1 cellular context compared by ENCODE assay signal in the genomic region with DNA sequence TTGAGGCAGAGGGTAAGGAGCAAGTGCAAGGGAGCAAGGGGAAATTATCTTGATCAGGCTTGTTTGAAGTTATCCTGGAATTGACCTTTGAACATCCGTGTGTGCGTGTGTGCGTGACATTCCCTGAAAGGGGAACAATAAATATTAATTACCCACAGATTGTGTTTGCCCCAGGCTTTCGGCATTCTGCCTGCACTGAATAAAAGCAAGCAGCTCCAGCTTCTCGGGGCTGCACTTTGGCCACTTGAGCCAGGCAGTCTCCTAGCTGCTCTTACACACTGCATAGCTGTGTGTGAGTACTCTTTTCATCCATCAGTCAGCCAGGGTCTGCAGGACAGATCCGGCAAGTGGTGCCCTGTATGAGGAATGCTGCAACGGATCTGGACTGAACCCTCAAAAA.
TF ChIP-seq lines count a peak whose summit lies in the region.

No MANE protein-coding gene starts in this region.

TF ChIP-seq in HepG2, 621 proteins besides CTCF, POLR2A, EP300 and RAD21 (continued from another document and continues in another):
- TF ChIP-seq, protein P1, sequence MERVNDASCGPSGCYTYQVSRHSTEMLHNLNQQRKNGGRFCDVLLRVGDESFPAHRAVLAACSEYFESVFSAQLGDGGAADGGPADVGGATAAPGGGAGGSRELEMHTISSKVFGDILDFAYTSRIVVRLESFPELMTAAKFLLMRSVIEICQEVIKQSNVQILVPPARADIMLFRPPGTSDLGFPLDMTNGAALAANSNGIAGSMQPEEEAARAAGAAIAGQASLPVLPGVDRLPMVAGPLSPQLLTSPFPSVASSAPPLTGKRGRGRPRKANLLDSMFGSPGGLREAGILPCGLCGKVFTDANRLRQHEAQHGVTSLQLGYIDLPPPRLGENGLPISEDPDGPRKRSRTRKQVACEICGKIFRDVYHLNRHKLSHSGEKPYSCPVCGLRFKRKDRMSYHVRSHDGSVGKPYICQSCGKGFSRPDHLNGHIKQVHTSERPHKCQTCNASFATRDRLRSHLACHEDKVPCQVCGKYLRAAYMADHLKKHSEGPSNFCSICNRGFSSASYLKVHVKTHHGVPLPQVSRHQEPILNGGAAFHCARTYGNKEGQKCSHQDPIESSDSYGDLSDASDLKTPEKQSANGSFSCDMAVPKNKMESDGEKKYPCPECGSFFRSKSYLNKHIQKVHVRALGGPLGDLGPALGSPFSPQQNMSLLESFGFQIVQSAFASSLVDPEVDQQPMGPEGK (CRISPR knock-in tag; IDR thresholded peaks at IDR 0.05) = peak; percentile 16; the same call in 1 of the 2 replicates
- TF ChIP-seq HNF4A (CRISPR knock-in tag; IDR thresholded peaks at IDR 0.05) (peak; percentile 79), HDAC2 (CRISPR knock-in tag; IDR thresholded peaks at IDR 0.05) (0 out of 2 replicates have a peak, but pooled peaks have one; percentile 33), BHLHE40 (IDR thresholded peaks at IDR 0.05; ENCODE audit: low read length) (0 out of 2 replicates have a peak, but pooled peaks have one; percentile 10), ZBTB21 (CRISPR knock-in tag; IDR thresholded peaks at IDR 0.05) (no peak), ZNF781 (CRISPR knock-in tag; IDR thresholded peaks at IDR 0.05; ENCODE audit: borderline replicate concordance, not compliant biosample characterization) (no peak), DNMT3B (CRISPR knock-in tag; conservative IDR thresholded peaks at IDR 0.05) (no peak), ZNF260 (CRISPR knock-in tag; IDR thresholded peaks at IDR 0.05; ENCODE audit: borderline replicate concordance, low read depth) (no peak), SOX13 (IDR thresholded peaks at IDR 0.05) (no peak), SOX13 (CRISPR knock-in tag; conservative IDR thresholded peaks at IDR 0.05 in 1 of 2, IDR thresholded peaks at IDR 0.05 in 1 of 2) (peak in 1 of 2 experiments; percentile 47; a peak in 2 of 4 replicates), SIN3B (IDR thresholded peaks at IDR 0.05; ENCODE audit: low read length) (no peak), SALL1 (CRISPR knock-in tag; IDR thresholded peaks at IDR 0.05) (peak; percentile 85), TCF7 (IDR thresholded peaks at IDR 0.05; ENCODE audit: low read depth) (0 out of 2 replicates have a peak, but pooled peaks have one; percentile 30), GATA4 (IDR thresholded peaks at IDR 0.05; ENCODE audit: borderline replicate concordance, low read depth) (peak; percentile 56; the same call in 1 of the 2 replicates), ZNF629 (CRISPR knock-in tag; conservative IDR thresholded peaks at IDR 0.05) (peak; percentile 60; the same call in 1 of the 2 replicates), ZNF264 (CRISPR knock-in tag; IDR thresholded peaks at IDR 0.05) (peak; percentile 83), NR2F1 (CRISPR knock-in tag; IDR thresholded peaks at IDR 0.05) (no peak), SAP130 (CRISPR knock-in tag; IDR thresholded peaks at IDR 0.05; ENCODE audit: low read depth) (peak; percentile 22; the same call in 1 of the 2 replicates), ASH2L (IDR thresholded peaks at IDR 0.05; ENCODE audit: insufficient read length, low read depth, low read length) (no peak), RBFOX2 (IDR thresholded peaks at IDR 0.05; ENCODE audit: low read depth, low read length) (no peak)
- TF ChIP-seq, protein P2, sequence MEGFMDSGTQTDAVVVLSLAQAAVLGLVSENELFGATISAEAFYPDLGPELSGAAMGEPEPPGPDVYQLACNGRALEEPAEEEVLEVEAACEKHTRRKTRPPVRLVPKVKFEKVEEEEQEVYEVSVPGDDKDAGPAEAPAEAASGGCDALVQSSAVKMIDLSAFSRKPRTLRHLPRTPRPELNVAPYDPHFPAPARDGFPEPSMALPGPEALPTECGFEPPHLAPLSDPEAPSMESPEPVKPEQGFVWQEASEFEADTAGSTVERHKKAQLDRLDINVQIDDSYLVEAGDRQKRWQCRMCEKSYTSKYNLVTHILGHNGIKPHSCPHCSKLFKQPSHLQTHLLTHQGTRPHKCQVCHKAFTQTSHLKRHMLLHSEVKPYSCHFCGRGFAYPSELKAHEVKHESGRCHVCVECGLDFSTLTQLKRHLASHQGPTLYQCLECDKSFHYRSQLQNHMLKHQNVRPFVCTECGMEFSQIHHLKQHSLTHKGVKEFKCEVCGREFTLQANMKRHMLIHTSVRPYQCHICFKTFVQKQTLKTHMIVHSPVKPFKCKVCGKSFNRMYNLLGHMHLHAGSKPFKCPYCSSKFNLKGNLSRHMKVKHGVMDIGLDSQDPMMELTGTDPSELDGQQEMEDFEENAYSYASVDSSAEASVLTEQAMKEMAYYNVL (CRISPR knock-in tag; IDR thresholded peaks at IDR 0.05; ENCODE audit: borderline replicate concordance) = 0 out of 2 replicates have a peak, but pooled peaks have one; percentile 50
- TF ChIP-seq, protein P3, sequence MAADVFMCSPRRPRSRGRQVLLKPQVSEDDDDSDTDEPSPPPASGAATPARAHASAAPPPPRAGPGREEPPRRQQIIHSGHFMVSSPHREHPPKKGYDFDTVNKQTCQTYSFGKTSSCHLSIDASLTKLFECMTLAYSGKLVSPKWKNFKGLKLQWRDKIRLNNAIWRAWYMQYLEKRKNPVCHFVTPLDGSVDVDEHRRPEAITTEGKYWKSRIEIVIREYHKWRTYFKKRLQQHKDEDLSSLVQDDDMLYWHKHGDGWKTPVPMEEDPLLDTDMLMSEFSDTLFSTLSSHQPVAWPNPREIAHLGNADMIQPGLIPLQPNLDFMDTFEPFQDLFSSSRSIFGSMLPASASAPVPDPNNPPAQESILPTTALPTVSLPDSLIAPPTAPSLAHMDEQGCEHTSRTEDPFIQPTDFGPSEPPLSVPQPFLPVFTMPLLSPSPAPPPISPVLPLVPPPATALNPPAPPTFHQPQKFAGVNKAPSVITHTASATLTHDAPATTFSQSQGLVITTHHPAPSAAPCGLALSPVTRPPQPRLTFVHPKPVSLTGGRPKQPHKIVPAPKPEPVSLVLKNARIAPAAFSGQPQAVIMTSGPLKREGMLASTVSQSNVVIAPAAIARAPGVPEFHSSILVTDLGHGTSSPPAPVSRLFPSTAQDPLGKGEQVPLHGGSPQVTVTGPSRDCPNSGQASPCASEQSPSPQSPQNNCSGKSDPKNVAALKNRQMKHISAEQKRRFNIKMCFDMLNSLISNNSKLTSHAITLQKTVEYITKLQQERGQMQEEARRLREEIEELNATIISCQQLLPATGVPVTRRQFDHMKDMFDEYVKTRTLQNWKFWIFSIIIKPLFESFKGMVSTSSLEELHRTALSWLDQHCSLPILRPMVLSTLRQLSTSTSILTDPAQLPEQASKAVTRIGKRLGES (CRISPR knock-in tag; IDR thresholded peaks at IDR 0.05; ENCODE audit: borderline replicate concordance) = no peak
- TF ChIP-seq, protein P4, sequence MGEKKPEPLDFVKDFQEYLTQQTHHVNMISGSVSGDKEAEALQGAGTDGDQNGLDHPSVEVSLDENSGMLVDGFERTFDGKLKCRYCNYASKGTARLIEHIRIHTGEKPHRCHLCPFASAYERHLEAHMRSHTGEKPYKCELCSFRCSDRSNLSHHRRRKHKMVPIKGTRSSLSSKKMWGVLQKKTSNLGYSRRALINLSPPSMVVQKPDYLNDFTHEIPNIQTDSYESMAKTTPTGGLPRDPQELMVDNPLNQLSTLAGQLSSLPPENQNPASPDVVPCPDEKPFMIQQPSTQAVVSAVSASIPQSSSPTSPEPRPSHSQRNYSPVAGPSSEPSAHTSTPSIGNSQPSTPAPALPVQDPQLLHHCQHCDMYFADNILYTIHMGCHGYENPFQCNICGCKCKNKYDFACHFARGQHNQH (CRISPR knock-in tag; IDR thresholded peaks at IDR 0.05) = peak; percentile 27; the same call in 1 of the 2 replicates
- TF ChIP-seq, protein P5, sequence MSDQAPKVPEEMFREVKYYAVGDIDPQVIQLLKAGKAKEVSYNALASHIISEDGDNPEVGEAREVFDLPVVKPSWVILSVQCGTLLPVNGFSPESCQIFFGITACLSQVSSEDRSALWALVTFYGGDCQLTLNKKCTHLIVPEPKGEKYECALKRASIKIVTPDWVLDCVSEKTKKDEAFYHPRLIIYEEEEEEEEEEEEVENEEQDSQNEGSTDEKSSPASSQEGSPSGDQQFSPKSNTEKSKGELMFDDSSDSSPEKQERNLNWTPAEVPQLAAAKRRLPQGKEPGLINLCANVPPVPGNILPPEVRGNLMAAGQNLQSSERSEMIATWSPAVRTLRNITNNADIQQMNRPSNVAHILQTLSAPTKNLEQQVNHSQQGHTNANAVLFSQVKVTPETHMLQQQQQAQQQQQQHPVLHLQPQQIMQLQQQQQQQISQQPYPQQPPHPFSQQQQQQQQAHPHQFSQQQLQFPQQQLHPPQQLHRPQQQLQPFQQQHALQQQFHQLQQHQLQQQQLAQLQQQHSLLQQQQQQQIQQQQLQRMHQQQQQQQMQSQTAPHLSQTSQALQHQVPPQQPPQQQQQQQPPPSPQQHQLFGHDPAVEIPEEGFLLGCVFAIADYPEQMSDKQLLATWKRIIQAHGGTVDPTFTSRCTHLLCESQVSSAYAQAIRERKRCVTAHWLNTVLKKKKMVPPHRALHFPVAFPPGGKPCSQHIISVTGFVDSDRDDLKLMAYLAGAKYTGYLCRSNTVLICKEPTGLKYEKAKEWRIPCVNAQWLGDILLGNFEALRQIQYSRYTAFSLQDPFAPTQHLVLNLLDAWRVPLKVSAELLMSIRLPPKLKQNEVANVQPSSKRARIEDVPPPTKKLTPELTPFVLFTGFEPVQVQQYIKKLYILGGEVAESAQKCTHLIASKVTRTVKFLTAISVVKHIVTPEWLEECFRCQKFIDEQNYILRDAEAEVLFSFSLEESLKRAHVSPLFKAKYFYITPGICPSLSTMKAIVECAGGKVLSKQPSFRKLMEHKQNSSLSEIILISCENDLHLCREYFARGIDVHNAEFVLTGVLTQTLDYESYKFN (CRISPR knock-in tag; conservative IDR thresholded peaks at IDR 0.05) = peak; percentile 62
- TF ChIP-seq, protein P6, sequence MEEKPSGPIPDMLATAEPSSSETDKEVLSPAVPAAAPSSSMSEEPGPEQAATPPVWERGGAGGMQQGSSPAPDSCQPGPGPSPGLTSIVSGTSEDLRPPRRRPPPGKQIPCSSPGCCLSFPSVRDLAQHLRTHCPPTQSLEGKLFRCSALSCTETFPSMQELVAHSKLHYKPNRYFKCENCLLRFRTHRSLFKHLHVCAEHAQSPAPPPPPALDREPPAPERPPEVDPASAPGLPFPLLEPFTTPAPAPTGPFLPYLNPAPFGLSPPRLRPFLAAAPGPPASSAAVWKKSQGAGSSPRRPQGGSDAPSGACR (CRISPR knock-in tag; IDR thresholded peaks at IDR 0.05) = 0 out of 2 replicates have a peak, but pooled peaks have one; percentile 28
- TF ChIP-seq, protein P7, sequence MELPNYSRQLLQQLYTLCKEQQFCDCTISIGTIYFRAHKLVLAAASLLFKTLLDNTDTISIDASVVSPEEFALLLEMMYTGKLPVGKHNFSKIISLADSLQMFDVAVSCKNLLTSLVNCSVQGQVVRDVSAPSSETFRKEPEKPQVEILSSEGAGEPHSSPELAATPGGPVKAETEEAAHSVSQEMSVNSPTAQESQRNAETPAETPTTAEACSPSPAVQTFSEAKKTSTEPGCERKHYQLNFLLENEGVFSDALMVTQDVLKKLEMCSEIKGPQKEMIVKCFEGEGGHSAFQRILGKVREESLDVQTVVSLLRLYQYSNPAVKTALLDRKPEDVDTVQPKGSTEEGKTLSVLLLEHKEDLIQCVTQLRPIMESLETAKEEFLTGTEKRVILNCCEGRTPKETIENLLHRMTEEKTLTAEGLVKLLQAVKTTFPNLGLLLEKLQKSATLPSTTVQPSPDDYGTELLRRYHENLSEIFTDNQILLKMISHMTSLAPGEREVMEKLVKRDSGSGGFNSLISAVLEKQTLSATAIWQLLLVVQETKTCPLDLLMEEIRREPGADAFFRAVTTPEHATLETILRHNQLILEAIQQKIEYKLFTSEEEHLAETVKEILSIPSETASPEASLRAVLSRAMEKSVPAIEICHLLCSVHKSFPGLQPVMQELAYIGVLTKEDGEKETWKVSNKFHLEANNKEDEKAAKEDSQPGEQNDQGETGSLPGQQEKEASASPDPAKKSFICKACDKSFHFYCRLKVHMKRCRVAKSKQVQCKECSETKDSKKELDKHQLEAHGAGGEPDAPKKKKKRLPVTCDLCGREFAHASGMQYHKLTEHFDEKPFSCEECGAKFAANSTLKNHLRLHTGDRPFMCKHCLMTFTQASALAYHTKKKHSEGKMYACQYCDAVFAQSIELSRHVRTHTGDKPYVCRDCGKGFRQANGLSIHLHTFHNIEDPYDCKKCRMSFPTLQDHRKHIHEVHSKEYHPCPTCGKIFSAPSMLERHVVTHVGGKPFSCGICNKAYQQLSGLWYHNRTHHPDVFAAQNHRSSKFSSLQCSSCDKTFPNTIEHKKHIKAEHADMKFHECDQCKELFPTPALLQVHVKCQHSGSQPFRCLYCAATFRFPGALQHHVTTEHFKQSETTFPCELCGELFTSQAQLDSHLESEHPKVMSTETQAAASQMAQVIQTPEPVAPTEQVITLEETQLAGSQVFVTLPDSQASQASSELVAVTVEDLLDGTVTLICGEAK (IDR thresholded peaks at IDR 0.05) = no peak
- TF ChIP-seq, protein P7 (CRISPR knock-in tag; IDR thresholded peaks at IDR 0.05) = 0 out of 2 replicates have a peak, but pooled peaks have one; percentile 44
- TF ChIP-seq, protein P8, sequence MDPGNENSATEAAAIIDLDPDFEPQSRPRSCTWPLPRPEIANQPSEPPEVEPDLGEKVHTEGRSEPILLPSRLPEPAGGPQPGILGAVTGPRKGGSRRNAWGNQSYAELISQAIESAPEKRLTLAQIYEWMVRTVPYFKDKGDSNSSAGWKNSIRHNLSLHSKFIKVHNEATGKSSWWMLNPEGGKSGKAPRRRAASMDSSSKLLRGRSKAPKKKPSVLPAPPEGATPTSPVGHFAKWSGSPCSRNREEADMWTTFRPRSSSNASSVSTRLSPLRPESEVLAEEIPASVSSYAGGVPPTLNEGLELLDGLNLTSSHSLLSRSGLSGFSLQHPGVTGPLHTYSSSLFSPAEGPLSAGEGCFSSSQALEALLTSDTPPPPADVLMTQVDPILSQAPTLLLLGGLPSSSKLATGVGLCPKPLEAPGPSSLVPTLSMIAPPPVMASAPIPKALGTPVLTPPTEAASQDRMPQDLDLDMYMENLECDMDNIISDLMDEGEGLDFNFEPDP (CRISPR knock-in tag; conservative IDR thresholded peaks at IDR 0.05) = no peak
